ENCODE assay signal across 9 cellular contexts in genomic region chr1:151997284-151997570, GRCh38.
"Had no signal": no experiment of that assay in that cellular context is flagged by ENCODE, and none has a peak within 500 bp of the region (broad histone marks: within the 10 kb centered on the region; RNA-seq: fewer than 3 reads in every experiment).

No MANE protein-coding gene starts in this region.

- H3K27me3 ChIP-seq: testis, upper lobe of left lung had no signal

- H3K27ac ChIP-seq: dorsolateral prefrontal cortex, lower lobe of right lung, spleen, testis had no signal

- H3K9me3 ChIP-seq: lower lobe of right lung, spleen, testis, upper lobe of left lung had no signal

- DNase-seq: dorsolateral prefrontal cortex, spleen had no signal

- H3K4me3 ChIP-seq: dorsolateral prefrontal cortex, lower lobe of right lung, spleen, testis, upper lobe of left lung had no signal

- H3K36me3 ChIP-seq: lower lobe of right lung, spleen, upper lobe of left lung had no signal

- ATAC-seq: activated T-helper 17 cell treated with anti-CD3 and anti-CD28 coated beads, Interleukin-2, amount 50 U/mL, for 72 hours; effector memory CD8-positive, alpha-beta T cell; left lobe of liver; lower lobe of right lung; naive thymus-derived CD4-positive, alpha-beta T cell had no signal
